In the genomic region with DNA sequence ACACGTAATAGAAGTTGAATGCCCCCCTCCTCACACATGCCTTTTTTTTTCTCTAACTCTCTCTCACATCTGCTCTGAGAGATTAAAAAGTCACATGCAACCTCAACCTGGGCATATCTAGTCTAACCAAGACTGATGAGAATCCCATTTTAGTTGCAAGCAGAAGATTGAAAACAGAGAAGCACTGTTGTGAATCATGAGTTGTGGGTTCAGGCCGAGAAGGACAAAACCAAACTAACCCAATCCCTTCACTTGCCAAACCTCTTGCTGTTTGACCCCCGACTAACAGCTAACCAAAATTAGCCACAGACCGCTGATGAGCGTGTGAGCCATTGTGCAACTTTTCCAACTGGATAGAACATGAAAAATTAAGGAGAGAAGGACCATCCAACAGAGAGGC, we compare ENCODE assay signal across 1 cellular context.
TF ChIP-seq lines count a peak whose summit lies in the region.

No MANE protein-coding gene starts in this region.

TF ChIP-seq in WTC11, 78 proteins besides CTCF, POLR2A, EP300 and RAD21 (continued from another document):
- TF ChIP-seq, protein P1, sequence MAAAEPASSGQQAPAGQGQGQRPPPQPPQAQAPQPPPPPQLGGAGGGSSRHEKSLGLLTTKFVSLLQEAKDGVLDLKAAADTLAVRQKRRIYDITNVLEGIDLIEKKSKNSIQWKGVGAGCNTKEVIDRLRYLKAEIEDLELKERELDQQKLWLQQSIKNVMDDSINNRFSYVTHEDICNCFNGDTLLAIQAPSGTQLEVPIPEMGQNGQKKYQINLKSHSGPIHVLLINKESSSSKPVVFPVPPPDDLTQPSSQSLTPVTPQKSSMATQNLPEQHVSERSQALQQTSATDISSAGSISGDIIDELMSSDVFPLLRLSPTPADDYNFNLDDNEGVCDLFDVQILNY (CRISPR knock-in tag; IDR thresholded peaks at IDR 0.05): no peak
- no peak for TF ChIP-seq NR2C2 (CRISPR knock-in tag; IDR thresholded peaks at IDR 0.05)
- TF ChIP-seq, protein P2, sequence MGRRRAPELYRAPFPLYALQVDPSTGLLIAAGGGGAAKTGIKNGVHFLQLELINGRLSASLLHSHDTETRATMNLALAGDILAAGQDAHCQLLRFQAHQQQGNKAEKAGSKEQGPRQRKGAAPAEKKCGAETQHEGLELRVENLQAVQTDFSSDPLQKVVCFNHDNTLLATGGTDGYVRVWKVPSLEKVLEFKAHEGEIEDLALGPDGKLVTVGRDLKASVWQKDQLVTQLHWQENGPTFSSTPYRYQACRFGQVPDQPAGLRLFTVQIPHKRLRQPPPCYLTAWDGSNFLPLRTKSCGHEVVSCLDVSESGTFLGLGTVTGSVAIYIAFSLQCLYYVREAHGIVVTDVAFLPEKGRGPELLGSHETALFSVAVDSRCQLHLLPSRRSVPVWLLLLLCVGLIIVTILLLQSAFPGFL (CRISPR knock-in tag; IDR thresholded peaks at IDR 0.05; ENCODE audit: borderline replicate concordance): no peak
- TF ChIP-seq, protein P3, sequence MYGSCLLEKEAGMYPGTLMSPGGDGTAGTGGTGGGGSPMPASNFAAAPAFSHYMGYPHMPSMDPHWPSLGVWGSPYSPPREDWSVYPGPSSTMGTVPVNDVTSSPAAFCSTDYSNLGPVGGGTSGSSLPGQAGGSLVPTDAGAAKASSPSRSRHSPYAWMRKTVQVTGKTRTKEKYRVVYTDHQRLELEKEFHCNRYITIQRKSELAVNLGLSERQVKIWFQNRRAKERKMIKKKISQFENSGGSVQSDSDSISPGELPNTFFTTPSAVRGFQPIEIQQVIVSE (CRISPR knock-in tag; IDR thresholded peaks at IDR 0.05; ENCODE audit: borderline replicate concordance): no peak
- no peak for TF ChIP-seq GABPB1 (CRISPR knock-in tag; IDR thresholded peaks at IDR 0.05)
- TF ChIP-seq, protein P4, sequence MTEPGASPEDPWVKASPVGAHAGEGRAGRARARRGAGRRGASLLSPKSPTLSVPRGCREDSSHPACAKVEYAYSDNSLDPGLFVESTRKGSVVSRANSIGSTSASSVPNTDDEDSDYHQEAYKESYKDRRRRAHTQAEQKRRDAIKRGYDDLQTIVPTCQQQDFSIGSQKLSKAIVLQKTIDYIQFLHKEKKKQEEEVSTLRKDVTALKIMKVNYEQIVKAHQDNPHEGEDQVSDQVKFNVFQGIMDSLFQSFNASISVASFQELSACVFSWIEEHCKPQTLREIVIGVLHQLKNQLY (CRISPR knock-in tag; IDR thresholded peaks at IDR 0.05): no peak
- no peak for TF ChIP-seq ZNF138 (CRISPR knock-in tag; conservative IDR thresholded peaks at IDR 0.05)
